ENCODE assay signal across 9 cellular contexts in genomic region chr17:65231662-65232335, GRCh38.
DNase-seq lines count a peak whose midpoint lies in the region; ATAC-seq and TF ChIP-seq lines count a peak whose summit lies in the region.
"Had no signal": no experiment of that assay in that cellular context is flagged by ENCODE, and none has a peak within 500 bp of the region (broad histone marks: within the 10 kb centered on the region; RNA-seq: fewer than 3 reads in every experiment).

No MANE protein-coding gene starts in this region.

- H3K27ac Mint-ChIP-seq in activated T-helper 17 cell treated with anti-CD3 and anti-CD28 coated beads, Interleukin-2, amount 50 U/mL, for 72 hours: no peak overlapping the region

- TF ChIP-seq CTCF in osteoblast (IDR thresholded peaks at IDR 0.05; ENCODE audit: extremely low read depth, low read depth, low read length): peak; percentile 96

- H4K20me1 ChIP-seq in osteoblast (ENCODE audit: insufficient read depth, low read length): no peaks in the 10 kb centered on the region

- H3K4me1 Mint-ChIP-seq in activated T-helper 17 cell treated with anti-CD3 and anti-CD28 coated beads, Interleukin-2, amount 50 U/mL, for 72 hours: peaks cover 20% of the 10 kb centered on the region

- H3K4me3 Mint-ChIP-seq in activated T-helper 17 cell treated with anti-CD3 and anti-CD28 coated beads, Interleukin-2, amount 50 U/mL, for 72 hours: no peak overlapping the region

- no peak overlapping the region for H3K4me3 ChIP-seq in osteoblast (ENCODE audit: insufficient read depth, low read length)
- H3K4me3 ChIP-seq: BLaER1 treated with 17β-estradiol and CSF1 and Interleukin-3, amounts not matched to agents 10 nM and 100 nM had no signal

- H3K27me3 Mint-ChIP-seq in activated T-helper 17 cell treated with anti-CD3 and anti-CD28 coated beads, Interleukin-2, amount 50 U/mL, for 72 hours: peaks cover 3% of the 10 kb centered on the region

- peak; percentile 25 for ATAC-seq in activated T-helper 17 cell treated with anti-CD3 and anti-CD28 coated beads, Interleukin-2, amount 50 U/mL, for 72 hours (replicated peaks)
- no peak for ATAC-seq in HG03135 (IDR thresholded peaks at IDR 0.05; ENCODE audit: unreplicated experiment)

- H2AFZ ChIP-seq in osteoblast (ENCODE audit: low read length): peak overlapping the region; percentile 26

- H3K36me3 ChIP-seq in osteoblast (ENCODE audit: insufficient read depth, low read length): no peaks in the 10 kb centered on the region
- H3K36me3 ChIP-seq: BLaER1 treated with 17β-estradiol and CSF1 and Interleukin-3, amounts not matched to agents 10 nM and 100 nM had no signal

- DNase-seq in NCI-H2107 treated with DMSO at 0.1 percent for 48 hours (lab: John Stamatoyannopoulos, UW; ENCODE audit: unreplicated experiment) (peak; percentile 36), NCI-H2107 (lab: John Stamatoyannopoulos, UW) (no peak), HPDE6-E6E7 (ENCODE audit: extremely low spot score) (peak; percentile 93), NOMO-1 (lab: John Stamatoyannopoulos, UW; ENCODE audit: unreplicated experiment in 2 of 2) (peak; percentile 49 to 52), foreskin melanocyte (peak; percentile 65), osteoblast (ENCODE audit: insufficient read length, low spot score, missing footprints) (peak; percentile 97)

- H3K9me3 ChIP-seq in osteoblast (ENCODE audit: low read depth, low read length): no peaks in the 10 kb centered on the region

- H3K4me2 ChIP-seq in osteoblast (ENCODE audit: insufficient read depth, low read length): peak overlapping the region; percentile 40
- H3K4me2 ChIP-seq: BLaER1 treated with 17β-estradiol and CSF1 and Interleukin-3, amounts not matched to agents 10 nM and 100 nM had no signal

- no peaks in the 10 kb centered on the region for H3K9me3 Mint-ChIP-seq in activated T-helper 17 cell treated with anti-CD3 and anti-CD28 coated beads, Interleukin-2, amount 50 U/mL, for 72 hours

- H3K27me3 ChIP-seq in osteoblast (ENCODE audit: insufficient read depth, low read length): peaks cover 9% of the 10 kb centered on the region

- H3K36me3 Mint-ChIP-seq in activated T-helper 17 cell treated with anti-CD3 and anti-CD28 coated beads, Interleukin-2, amount 50 U/mL, for 72 hours (ENCODE audit: low read depth): no peaks in the 10 kb centered on the region

- H3K4me1 ChIP-seq in osteoblast (ENCODE audit: insufficient read depth, low read length): peaks cover 16% of the 10 kb centered on the region

- no peak overlapping the region for H3K27ac ChIP-seq in osteoblast (ENCODE audit: low read depth, low read length)
- H3K27ac ChIP-seq: BLaER1 treated with 17β-estradiol and CSF1 and Interleukin-3, amounts not matched to agents 10 nM and 100 nM had no signal

- no peaks in the 10 kb centered on the region for H3K79me2 ChIP-seq in osteoblast (ENCODE audit: insufficient read depth, low read length)
